Comparison of ENCODE assay signal across 16 cellular contexts in the genomic region with DNA sequence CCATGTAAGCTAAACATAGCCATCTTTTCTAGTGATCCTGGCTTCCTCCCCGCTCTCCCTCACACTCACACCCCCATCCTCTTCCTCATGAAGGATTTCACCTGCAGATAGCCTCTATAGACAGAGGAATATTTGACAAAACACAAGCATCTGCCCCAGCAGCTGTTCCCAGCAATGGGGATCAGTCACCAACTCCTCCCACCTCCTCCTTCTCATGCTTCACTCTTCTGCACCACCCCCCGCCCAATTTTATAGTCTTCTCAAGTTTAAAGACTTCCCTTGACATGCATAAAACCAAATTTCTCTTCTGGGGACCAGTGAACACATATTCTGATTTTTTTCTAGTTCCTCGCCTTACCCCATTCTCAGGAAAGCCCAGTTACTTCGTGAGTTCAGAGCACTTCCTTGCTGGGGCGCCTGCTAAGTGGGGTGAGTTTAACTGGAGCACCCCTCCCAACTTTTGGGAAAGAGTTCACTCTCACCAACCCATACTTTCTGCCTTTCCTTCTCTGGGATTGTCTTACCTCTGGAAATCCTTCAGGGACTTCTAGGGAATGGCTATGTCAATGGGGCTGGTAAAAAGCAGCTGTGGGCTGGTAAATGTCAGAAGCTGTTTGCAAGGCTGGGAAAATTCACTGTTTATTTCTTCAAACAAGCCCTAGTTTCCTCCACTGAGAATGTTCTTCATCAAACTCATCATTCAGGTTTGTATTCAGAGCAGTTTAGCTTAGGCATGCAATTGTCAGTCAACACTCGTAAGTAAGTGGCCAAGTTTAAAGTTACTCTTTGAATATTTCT.
DNase-seq lines count a peak whose midpoint lies in the region; ATAC-seq and TF ChIP-seq lines count a peak whose summit lies in the region.
"Had no signal": no experiment of that assay in that cellular context is flagged by ENCODE, and none has a peak within 500 bp of the region (broad histone marks: within the 10 kb centered on the region; RNA-seq: fewer than 3 reads in every experiment).

No MANE protein-coding gene starts in this region.

- H3K4me3 Mint-ChIP-seq in GM23338 = no peak overlapping the region
- no peak overlapping the region for H3K4me3 Mint-ChIP-seq in activated CD8-positive, alpha-beta T cell treated with anti-CD3 and anti-CD28 coated beads, Interleukin-2, amount 10 ng/mL, durations not matched to agents 7 days and 5 days
- H3K4me3 Mint-ChIP-seq: activated B cell treated with CpG ODN at 0.5 μM for 24 hours; activated T-cell treated with anti-CD3 and anti-CD28 coated beads, Interleukin-2, amount 50 U/mL, for 72 hours; natural killer cell had no signal

- H3K4me1 Mint-ChIP-seq in GM23338 = peaks cover 35% of the 10 kb centered on the region
- H3K4me1 Mint-ChIP-seq in activated CD8-positive, alpha-beta T cell treated with anti-CD3 and anti-CD28 coated beads, Interleukin-2, amount 10 ng/mL, durations not matched to agents 7 days and 5 days (ENCODE audit: low read depth) = no peaks in the 10 kb centered on the region
- H3K4me1 Mint-ChIP-seq: activated B cell treated with CpG ODN at 0.5 μM for 24 hours had no signal

- H3K27ac ChIP-seq in GM23338 (ENCODE audit: low read depth) = no peak overlapping the region
- peak overlapping the region in 4 of 5 donors; percentile 1 to 74 (median 33) for H3K27ac ChIP-seq in adrenal gland
- peak overlapping the region; percentile 90 for H3K27ac ChIP-seq in muscle layer of colon (ENCODE audit: low read depth, low read length)
- peak overlapping the region; percentile 83 for H3K27ac ChIP-seq in skeletal muscle tissue (ENCODE audit: low read depth, low read length)
- H3K27ac ChIP-seq: brain microvascular endothelial cell had no signal

- TF ChIP-seq POLR2A in adrenal gland (IDR thresholded peaks at IDR 0.05) = no peak

- H3K36me3 ChIP-seq in GM23338 (ENCODE audit: insufficient read depth) = no peaks in the 10 kb centered on the region
- no peaks in the 10 kb centered on the region for H3K36me3 ChIP-seq in adrenal gland (replicated peaks in 1 of 2)
- H3K36me3 ChIP-seq in muscle layer of colon (ENCODE audit: insufficient read depth, low read length) = no peaks in the 10 kb centered on the region
- H3K36me3 ChIP-seq in skeletal muscle tissue (ENCODE audit: control insufficient read depth in 3 of 3, insufficient read depth in 3 of 3, low read length in 3 of 3) = no peaks in the 10 kb centered on the region
- H3K36me3 ChIP-seq: brain microvascular endothelial cell, prostate gland had no signal

- no peak for TF ChIP-seq CTCF in GM23338 (conservative IDR thresholded peaks at IDR 0.05; ENCODE audit: low read depth in 2 of 2)
- TF ChIP-seq CTCF in adrenal gland (IDR thresholded peaks at IDR 0.05) = no peak

- no peaks in the 10 kb centered on the region; the same call in 1 of the 2 replicates for H3F3A ChIP-seq in GM23338 (replicated peaks; ENCODE audit: low read depth)

- H3K9ac ChIP-seq in muscle layer of colon (ENCODE audit: low read length) (no peak overlapping the region), skeletal muscle tissue (ENCODE audit: low read depth in 1 of 3, low read length in 3 of 3) (peak overlapping the region in 2 of 3 donors; percentile 55 to 63)

- POLR2A ChIA-PET in activated CD8-positive, alpha-beta T cell treated with anti-CD3 and anti-CD28 coated beads, Interleukin-2, amount 10 ng/mL, durations not matched to agents 7 days and 5 days (lab: Charles Lee) = no interaction called here

- no peak overlapping the region for H3K4me3 ChIP-seq in GM23338
- H3K4me3 ChIP-seq in adrenal gland = no peak overlapping the region
- peak overlapping the region in 1 of 2 donors; percentile 0 for H3K4me3 ChIP-seq in muscle layer of colon (ENCODE audit: low read depth in 1 of 2, low read length in 2 of 2)
- H3K4me3 ChIP-seq in skeletal muscle tissue (ENCODE audit: low read length in 3 of 3) = peak overlapping the region in 2 of 3 donors; percentile 28 to 37
- H3K4me3 ChIP-seq: prostate gland had no signal

- peaks cover 9% of the 10 kb centered on the region for H3K27me3 Mint-ChIP-seq in GM23338 (ENCODE audit: insufficient read depth, low read depth, poor library complexity)
- H3K27me3 Mint-ChIP-seq in activated CD8-positive, alpha-beta T cell treated with anti-CD3 and anti-CD28 coated beads, Interleukin-2, amount 10 ng/mL, durations not matched to agents 7 days and 5 days (ENCODE audit: low read depth) = no peaks in the 10 kb centered on the region
- H3K27me3 Mint-ChIP-seq: activated B cell treated with CpG ODN at 0.5 μM for 24 hours had no signal

- no peaks in the 10 kb centered on the region for H3K9me3 ChIP-seq in adrenal gland (replicated peaks in 1 of 3)
- H3K9me3 ChIP-seq in muscle layer of colon (ENCODE audit: low read length) = no peaks in the 10 kb centered on the region
- no peaks in the 10 kb centered on the region for H3K9me3 ChIP-seq in skeletal muscle tissue (ENCODE audit: control insufficient read depth in 3 of 3, low read length in 3 of 3)
- H3K9me3 ChIP-seq: prostate gland had no signal

- H3K9me2 ChIP-seq in GM23338 (ENCODE audit: insufficient read depth) = no peaks in the 10 kb centered on the region; the same call in 1 of the 2 replicates

- no peaks in the 10 kb centered on the region; the same call in 1 of the 3 replicates for H3K9me3 Mint-ChIP-seq in GM23338
- H3K9me3 Mint-ChIP-seq in activated CD8-positive, alpha-beta T cell treated with anti-CD3 and anti-CD28 coated beads, Interleukin-2, amount 10 ng/mL, durations not matched to agents 7 days and 5 days (ENCODE audit: insufficient read depth) = no peaks in the 10 kb centered on the region
- H3K9me3 Mint-ChIP-seq: activated B cell treated with CpG ODN at 0.5 μM for 24 hours; activated T-cell treated with anti-CD3 and anti-CD28 coated beads, Interleukin-2, amount 50 U/mL, for 72 hours; natural killer cell had no signal

- no peaks in the 10 kb centered on the region for H4K20me1 ChIP-seq in GM23338 (replicated peaks; ENCODE audit: insufficient read depth)

- ATAC-seq in GM23338 (no peak), HG02623 (IDR thresholded peaks at IDR 0.05; ENCODE audit: unreplicated experiment) (no peak)
- no peak for ATAC-seq in activated CD8-positive, alpha-beta T cell treated with anti-CD3 and anti-CD28 coated beads, Interleukin-2, amount 10 ng/mL, durations not matched to agents 7 days and 5 days
- ATAC-seq: natural killer cell had no signal

- intact Hi-C loops in adrenal gland (cut with DNase I) = loop anchor here in 1 of 2 donors (5.0 kb wide), 1 partner anchor 684 kb away; a partner anchor contains a TSS

- H2AFZ ChIP-seq in GM23338 = peak overlapping the region; percentile 44; the same call in 1 of the 2 replicates

- no peaks in the 10 kb centered on the region; the same call in 1 of the 3 replicates for H3K36me3 Mint-ChIP-seq in GM23338 (ENCODE audit: low read depth)
- H3K36me3 Mint-ChIP-seq in activated CD8-positive, alpha-beta T cell treated with anti-CD3 and anti-CD28 coated beads, Interleukin-2, amount 10 ng/mL, durations not matched to agents 7 days and 5 days (ENCODE audit: low read depth) = no peaks in the 10 kb centered on the region
- H3K36me3 Mint-ChIP-seq: activated naive CD4-positive, alpha-beta T cell treated with anti-CD3 and anti-CD28 coated beads, Interleukin-2, amount 50 U/mL, for 72 hours; natural killer cell had no signal

- H3K27ac Mint-ChIP-seq in GM23338 = no peak overlapping the region
- H3K27ac Mint-ChIP-seq in activated CD8-positive, alpha-beta T cell treated with anti-CD3 and anti-CD28 coated beads, Interleukin-2, amount 10 ng/mL, durations not matched to agents 7 days and 5 days = no peak overlapping the region
- H3K27ac Mint-ChIP-seq: activated B cell treated with CpG ODN at 0.5 μM for 24 hours; activated naive CD4-positive, alpha-beta T cell treated with anti-CD3 and anti-CD28 coated beads, Interleukin-2, amount 50 U/mL, for 72 hours; activated T-cell treated with anti-CD3 and anti-CD28 coated beads, Interleukin-2, amount 50 U/mL, for 72 hours; natural killer cell had no signal

- WGBS in adrenal gland, 4 donors = 87 to 91% (median 90%) methylated on average over 6 of the region's 6 CpGs

- no peak overlapping the region for H3K4me2 ChIP-seq in GM23338

- H3K27me3 ChIP-seq in GM23338 (ENCODE audit: insufficient read depth) = no peaks in the 10 kb centered on the region
- H3K27me3 ChIP-seq in adrenal gland = no peaks in the 10 kb centered on the region
- H3K27me3 ChIP-seq in muscle layer of colon (ENCODE audit: control insufficient read depth in 1 of 2, insufficient read depth in 2 of 2, low read length in 2 of 2) = no peaks in the 10 kb centered on the region
- H3K27me3 ChIP-seq in skeletal muscle tissue (ENCODE audit: control insufficient read depth in 3 of 3, insufficient read depth in 3 of 3, low read length in 3 of 3) = no peaks in the 10 kb centered on the region
- H3K27me3 ChIP-seq: brain microvascular endothelial cell had no signal

- no peaks in the 10 kb centered on the region for H3K79me2 ChIP-seq in GM23338 (replicated peaks; ENCODE audit: insufficient read depth)

- CTCF ChIA-PET in activated CD8-positive, alpha-beta T cell treated with anti-CD3 and anti-CD28 coated beads, Interleukin-2, amount 10 ng/mL, durations not matched to agents 7 days and 5 days (lab: Charles Lee) = no interaction called here

- H3K4me1 ChIP-seq in GM23338 (ENCODE audit: insufficient read depth) (peaks cover 36% of the 10 kb centered on the region), adrenal gland (replicated peaks in 1 of 2) (peaks cover 10 to 27% of the 10 kb centered on the region in 2 donors), muscle layer of colon (ENCODE audit: insufficient read depth, low read length) (peaks cover 25% of the 10 kb centered on the region), skeletal muscle tissue (ENCODE audit: control insufficient read depth in 3 of 3, insufficient read depth in 3 of 3, low read length in 3 of 3) (peaks cover 22 to 38% (median 30%) of the 10 kb centered on the region in 3 donors)
- H3K4me1 ChIP-seq: prostate gland had no signal

- DNase-seq in GM23338 (ENCODE audit: low spot score) (no peak), adrenal gland (no peak), NCI-H1105 treated with DMSO at 0.1 percent for 48 hours (lab: John Stamatoyannopoulos, UW) (no peak)
- no peak for DNase-seq in stimulated activated CD4-positive, alpha-beta T cell treated with anti-CD3 and anti-CD28 coated beads, Interleukin-1b, Interleukin-23, amount 100 ng/mL, for 48 hours
- no peak for DNase-seq in activated CD8-positive, alpha-beta T cell treated with anti-CD3 and anti-CD28 coated beads, Interleukin-2, amount 10 ng/mL, durations not matched to agents 7 days and 5 days
- DNase-seq: activated B cell treated with CpG ODN at 0.5 μM for 24 hours, hippocampal formation, natural killer cell, Right ventricle myocardium superior had no signal

TF ChIP-seq in GM23338, 12 proteins besides CTCF, POLR2A, EP300 and RAD21 (continues in another document):
- TF ChIP-seq CREB1 (CRISPR knock-in tag; IDR thresholded peaks at IDR 0.05; ENCODE audit: low read depth) (no peak), EZH2 (IDR thresholded peaks at IDR 0.05; ENCODE audit: low read depth, unreplicated experiment) (no peak), JUNB (IDR thresholded peaks at IDR 0.05; ENCODE audit: unreplicated experiment) (no peak), EZH2phosphoT487 (IDR thresholded peaks at IDR 0.05; ENCODE audit: unreplicated experiment) (no peak), POLR2AphosphoS5 (IDR thresholded peaks at IDR 0.05; ENCODE audit: low read depth) (no peak)

Comparison
In these comparisons a context has a peak if more than half of its experiments do, and no peak if none do; other contexts are left out.
1. H3K4me3 ChIP-seq: peak in skeletal muscle tissue (2 of 3); none in GM23338 (single experiment) and adrenal gland (0 of 4).